In genomic region chr10:31467791-31468535, GRCh38 we compare ENCODE assay signal across 1 cellular context.
TF ChIP-seq lines count a peak whose summit lies in the region.

No MANE protein-coding gene starts in this region.

TF ChIP-seq in HepG2, 621 proteins besides CTCF, POLR2A, EP300 and RAD21 (continued from another document):
- peak; percentile 92 for TF ChIP-seq ZNF574 (CRISPR knock-in tag; IDR thresholded peaks at IDR 0.05)
- peak; percentile 68 for TF ChIP-seq SMC3 (IDR thresholded peaks at IDR 0.05; ENCODE audit: low read length)
- 0 out of 2 replicates have a peak, but pooled peaks have one; percentile 23 for TF ChIP-seq POGZ (CRISPR knock-in tag; IDR thresholded peaks at IDR 0.05)
- TF ChIP-seq, protein P1, sequence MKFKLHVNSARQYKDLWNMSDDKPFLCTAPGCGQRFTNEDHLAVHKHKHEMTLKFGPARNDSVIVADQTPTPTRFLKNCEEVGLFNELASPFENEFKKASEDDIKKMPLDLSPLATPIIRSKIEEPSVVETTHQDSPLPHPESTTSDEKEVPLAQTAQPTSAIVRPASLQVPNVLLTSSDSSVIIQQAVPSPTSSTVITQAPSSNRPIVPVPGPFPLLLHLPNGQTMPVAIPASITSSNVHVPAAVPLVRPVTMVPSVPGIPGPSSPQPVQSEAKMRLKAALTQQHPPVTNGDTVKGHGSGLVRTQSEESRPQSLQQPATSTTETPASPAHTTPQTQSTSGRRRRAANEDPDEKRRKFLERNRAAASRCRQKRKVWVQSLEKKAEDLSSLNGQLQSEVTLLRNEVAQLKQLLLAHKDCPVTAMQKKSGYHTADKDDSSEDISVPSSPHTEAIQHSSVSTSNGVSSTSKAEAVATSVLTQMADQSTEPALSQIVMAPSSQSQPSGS (CRISPR knock-in tag; IDR thresholded peaks at IDR 0.05), result no peak
- TF ChIP-seq ZNF777 (CRISPR knock-in tag; IDR thresholded peaks at IDR 0.05), result no peak
- TF ChIP-seq, protein P2, sequence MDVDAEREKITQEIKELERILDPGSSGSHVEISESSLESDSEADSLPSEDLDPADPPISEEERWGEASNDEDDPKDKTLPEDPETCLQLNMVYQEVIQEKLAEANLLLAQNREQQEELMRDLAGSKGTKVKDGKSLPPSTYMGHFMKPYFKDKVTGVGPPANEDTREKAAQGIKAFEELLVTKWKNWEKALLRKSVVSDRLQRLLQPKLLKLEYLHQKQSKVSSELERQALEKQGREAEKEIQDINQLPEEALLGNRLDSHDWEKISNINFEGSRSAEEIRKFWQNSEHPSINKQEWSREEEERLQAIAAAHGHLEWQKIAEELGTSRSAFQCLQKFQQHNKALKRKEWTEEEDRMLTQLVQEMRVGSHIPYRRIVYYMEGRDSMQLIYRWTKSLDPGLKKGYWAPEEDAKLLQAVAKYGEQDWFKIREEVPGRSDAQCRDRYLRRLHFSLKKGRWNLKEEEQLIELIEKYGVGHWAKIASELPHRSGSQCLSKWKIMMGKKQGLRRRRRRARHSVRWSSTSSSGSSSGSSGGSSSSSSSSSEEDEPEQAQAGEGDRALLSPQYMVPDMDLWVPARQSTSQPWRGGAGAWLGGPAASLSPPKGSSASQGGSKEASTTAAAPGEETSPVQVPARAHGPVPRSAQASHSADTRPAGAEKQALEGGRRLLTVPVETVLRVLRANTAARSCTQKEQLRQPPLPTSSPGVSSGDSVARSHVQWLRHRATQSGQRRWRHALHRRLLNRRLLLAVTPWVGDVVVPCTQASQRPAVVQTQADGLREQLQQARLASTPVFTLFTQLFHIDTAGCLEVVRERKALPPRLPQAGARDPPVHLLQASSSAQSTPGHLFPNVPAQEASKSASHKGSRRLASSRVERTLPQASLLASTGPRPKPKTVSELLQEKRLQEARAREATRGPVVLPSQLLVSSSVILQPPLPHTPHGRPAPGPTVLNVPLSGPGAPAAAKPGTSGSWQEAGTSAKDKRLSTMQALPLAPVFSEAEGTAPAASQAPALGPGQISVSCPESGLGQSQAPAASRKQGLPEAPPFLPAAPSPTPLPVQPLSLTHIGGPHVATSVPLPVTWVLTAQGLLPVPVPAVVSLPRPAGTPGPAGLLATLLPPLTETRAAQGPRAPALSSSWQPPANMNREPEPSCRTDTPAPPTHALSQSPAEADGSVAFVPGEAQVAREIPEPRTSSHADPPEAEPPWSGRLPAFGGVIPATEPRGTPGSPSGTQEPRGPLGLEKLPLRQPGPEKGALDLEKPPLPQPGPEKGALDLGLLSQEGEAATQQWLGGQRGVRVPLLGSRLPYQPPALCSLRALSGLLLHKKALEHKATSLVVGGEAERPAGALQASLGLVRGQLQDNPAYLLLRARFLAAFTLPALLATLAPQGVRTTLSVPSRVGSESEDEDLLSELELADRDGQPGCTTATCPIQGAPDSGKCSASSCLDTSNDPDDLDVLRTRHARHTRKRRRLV (CRISPR knock-in tag; IDR thresholded peaks at IDR 0.05), result no peak
- TF ChIP-seq BORCS8-MEF2B (CRISPR knock-in tag; IDR thresholded peaks at IDR 0.05), result no peak
- 0 out of 2 replicates have a peak, but pooled peaks have one; percentile 22 for TF ChIP-seq SALL1 (CRISPR knock-in tag; IDR thresholded peaks at IDR 0.05)
- peak; percentile 80 for TF ChIP-seq STAG1 (CRISPR knock-in tag; IDR thresholded peaks at IDR 0.05)
- no peak for TF ChIP-seq SIX4 (CRISPR knock-in tag; IDR thresholded peaks at IDR 0.05)
- no peak for TF ChIP-seq RBM22 (optimal IDR thresholded peaks at IDR 0.05; ENCODE audit: low read length)
- no peak for TF ChIP-seq TBL1XR1 (IDR thresholded peaks at IDR 0.05; ENCODE audit: borderline replicate concordance, low read length, partially characterized antibody)
- 0 out of 2 replicates have a peak, but pooled peaks have one; percentile 52 for TF ChIP-seq ZNF761 (CRISPR knock-in tag; conservative IDR thresholded peaks at IDR 0.05)
- TF ChIP-seq ZMAT3 (CRISPR knock-in tag; conservative IDR thresholded peaks at IDR 0.05), result no peak
- TF ChIP-seq SP2 (CRISPR knock-in tag; IDR thresholded peaks at IDR 0.05), result no peak
- 0 out of 4 replicates have a peak, but pooled peaks have one; percentile 16 to 20 for TF ChIP-seq HMGXB4 (CRISPR knock-in tag; IDR thresholded peaks at IDR 0.05; ENCODE audit: borderline replicate concordance in 1 of 2, low read depth in 1 of 2)
- no peak for TF ChIP-seq ARHGAP35 (CRISPR knock-in tag; IDR thresholded peaks at IDR 0.05; ENCODE audit: borderline replicate concordance)
- no peak for TF ChIP-seq ZNF850 (CRISPR knock-in tag; conservative IDR thresholded peaks at IDR 0.05)
